Comparison of ENCODE assay signal across 2 cellular contexts in genomic region chr5:133340002-133340755, GRCh38.
TF ChIP-seq lines count a peak whose summit lies in the region.

No MANE protein-coding gene starts in this region.

TF ChIP-seq in GM23338, 12 proteins besides CTCF, POLR2A, EP300 and RAD21:
- TF ChIP-seq, protein P1, sequence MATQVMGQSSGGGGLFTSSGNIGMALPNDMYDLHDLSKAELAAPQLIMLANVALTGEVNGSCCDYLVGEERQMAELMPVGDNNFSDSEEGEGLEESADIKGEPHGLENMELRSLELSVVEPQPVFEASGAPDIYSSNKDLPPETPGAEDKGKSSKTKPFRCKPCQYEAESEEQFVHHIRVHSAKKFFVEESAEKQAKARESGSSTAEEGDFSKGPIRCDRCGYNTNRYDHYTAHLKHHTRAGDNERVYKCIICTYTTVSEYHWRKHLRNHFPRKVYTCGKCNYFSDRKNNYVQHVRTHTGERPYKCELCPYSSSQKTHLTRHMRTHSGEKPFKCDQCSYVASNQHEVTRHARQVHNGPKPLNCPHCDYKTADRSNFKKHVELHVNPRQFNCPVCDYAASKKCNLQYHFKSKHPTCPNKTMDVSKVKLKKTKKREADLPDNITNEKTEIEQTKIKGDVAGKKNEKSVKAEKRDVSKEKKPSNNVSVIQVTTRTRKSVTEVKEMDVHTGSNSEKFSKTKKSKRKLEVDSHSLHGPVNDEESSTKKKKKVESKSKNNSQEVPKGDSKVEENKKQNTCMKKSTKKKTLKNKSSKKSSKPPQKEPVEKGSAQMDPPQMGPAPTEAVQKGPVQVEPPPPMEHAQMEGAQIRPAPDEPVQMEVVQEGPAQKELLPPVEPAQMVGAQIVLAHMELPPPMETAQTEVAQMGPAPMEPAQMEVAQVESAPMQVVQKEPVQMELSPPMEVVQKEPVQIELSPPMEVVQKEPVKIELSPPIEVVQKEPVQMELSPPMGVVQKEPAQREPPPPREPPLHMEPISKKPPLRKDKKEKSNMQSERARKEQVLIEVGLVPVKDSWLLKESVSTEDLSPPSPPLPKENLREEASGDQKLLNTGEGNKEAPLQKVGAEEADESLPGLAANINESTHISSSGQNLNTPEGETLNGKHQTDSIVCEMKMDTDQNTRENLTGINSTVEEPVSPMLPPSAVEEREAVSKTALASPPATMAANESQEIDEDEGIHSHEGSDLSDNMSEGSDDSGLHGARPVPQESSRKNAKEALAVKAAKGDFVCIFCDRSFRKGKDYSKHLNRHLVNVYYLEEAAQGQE (IDR thresholded peaks at IDR 0.05; ENCODE audit: unreplicated experiment): no peak
- TF ChIP-seq CREB1 (CRISPR knock-in tag; IDR thresholded peaks at IDR 0.05; ENCODE audit: low read depth): no peak
- TF ChIP-seq ZNF331 (CRISPR knock-in tag; IDR thresholded peaks at IDR 0.05; ENCODE audit: low read depth): no peak
- TF ChIP-seq JUNB (IDR thresholded peaks at IDR 0.05; ENCODE audit: unreplicated experiment): no peak
- no peak for TF ChIP-seq ZNF114 (CRISPR knock-in tag; IDR thresholded peaks at IDR 0.05)
TF ChIP-seq in GM23338: peak in this region for 0.

TF ChIP-seq in WTC11, 78 proteins besides CTCF, POLR2A, EP300 and RAD21 (continued from another document):
- TF ChIP-seq, protein P2, sequence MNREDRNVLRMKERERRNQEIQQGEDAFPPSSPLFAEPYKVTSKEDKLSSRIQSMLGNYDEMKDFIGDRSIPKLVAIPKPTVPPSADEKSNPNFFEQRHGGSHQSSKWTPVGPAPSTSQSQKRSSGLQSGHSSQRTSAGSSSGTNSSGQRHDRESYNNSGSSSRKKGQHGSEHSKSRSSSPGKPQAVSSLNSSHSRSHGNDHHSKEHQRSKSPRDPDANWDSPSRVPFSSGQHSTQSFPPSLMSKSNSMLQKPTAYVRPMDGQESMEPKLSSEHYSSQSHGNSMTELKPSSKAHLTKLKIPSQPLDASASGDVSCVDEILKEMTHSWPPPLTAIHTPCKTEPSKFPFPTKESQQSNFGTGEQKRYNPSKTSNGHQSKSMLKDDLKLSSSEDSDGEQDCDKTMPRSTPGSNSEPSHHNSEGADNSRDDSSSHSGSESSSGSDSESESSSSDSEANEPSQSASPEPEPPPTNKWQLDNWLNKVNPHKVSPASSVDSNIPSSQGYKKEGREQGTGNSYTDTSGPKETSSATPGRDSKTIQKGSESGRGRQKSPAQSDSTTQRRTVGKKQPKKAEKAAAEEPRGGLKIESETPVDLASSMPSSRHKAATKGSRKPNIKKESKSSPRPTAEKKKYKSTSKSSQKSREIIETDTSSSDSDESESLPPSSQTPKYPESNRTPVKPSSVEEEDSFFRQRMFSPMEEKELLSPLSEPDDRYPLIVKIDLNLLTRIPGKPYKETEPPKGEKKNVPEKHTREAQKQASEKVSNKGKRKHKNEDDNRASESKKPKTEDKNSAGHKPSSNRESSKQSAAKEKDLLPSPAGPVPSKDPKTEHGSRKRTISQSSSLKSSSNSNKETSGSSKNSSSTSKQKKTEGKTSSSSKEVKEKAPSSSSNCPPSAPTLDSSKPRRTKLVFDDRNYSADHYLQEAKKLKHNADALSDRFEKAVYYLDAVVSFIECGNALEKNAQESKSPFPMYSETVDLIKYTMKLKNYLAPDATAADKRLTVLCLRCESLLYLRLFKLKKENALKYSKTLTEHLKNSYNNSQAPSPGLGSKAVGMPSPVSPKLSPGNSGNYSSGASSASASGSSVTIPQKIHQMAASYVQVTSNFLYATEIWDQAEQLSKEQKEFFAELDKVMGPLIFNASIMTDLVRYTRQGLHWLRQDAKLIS (CRISPR knock-in tag; IDR thresholded peaks at IDR 0.05; ENCODE audit: borderline replicate concordance): no peak
- no peak for TF ChIP-seq STAT6 (CRISPR knock-in tag; conservative IDR thresholded peaks at IDR 0.05; ENCODE audit: low read depth)
- TF ChIP-seq, protein P3, sequence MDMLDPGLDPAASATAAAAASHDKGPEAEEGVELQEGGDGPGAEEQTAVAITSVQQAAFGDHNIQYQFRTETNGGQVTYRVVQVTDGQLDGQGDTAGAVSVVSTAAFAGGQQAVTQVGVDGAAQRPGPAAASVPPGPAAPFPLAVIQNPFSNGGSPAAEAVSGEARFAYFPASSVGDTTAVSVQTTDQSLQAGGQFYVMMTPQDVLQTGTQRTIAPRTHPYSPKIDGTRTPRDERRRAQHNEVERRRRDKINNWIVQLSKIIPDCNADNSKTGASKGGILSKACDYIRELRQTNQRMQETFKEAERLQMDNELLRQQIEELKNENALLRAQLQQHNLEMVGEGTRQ (CRISPR knock-in tag; IDR thresholded peaks at IDR 0.05): no peak
- TF ChIP-seq ZNF263 (CRISPR knock-in tag; IDR thresholded peaks at IDR 0.05; ENCODE audit: low read depth): no peak
- no peak for TF ChIP-seq SOX15 (CRISPR knock-in tag; IDR thresholded peaks at IDR 0.05)
- no peak for TF ChIP-seq FOXK1 (CRISPR knock-in tag; IDR thresholded peaks at IDR 0.05)
- no peak for TF ChIP-seq HMGA2 (CRISPR knock-in tag; IDR thresholded peaks at IDR 0.05)
- no peak for TF ChIP-seq ELF4 (CRISPR knock-in tag; IDR thresholded peaks at IDR 0.05; ENCODE audit: low read depth)
TF ChIP-seq in WTC11: peak in this region for 0.
